18 cellular contexts compared by ENCODE assay signal in the genomic region with DNA sequence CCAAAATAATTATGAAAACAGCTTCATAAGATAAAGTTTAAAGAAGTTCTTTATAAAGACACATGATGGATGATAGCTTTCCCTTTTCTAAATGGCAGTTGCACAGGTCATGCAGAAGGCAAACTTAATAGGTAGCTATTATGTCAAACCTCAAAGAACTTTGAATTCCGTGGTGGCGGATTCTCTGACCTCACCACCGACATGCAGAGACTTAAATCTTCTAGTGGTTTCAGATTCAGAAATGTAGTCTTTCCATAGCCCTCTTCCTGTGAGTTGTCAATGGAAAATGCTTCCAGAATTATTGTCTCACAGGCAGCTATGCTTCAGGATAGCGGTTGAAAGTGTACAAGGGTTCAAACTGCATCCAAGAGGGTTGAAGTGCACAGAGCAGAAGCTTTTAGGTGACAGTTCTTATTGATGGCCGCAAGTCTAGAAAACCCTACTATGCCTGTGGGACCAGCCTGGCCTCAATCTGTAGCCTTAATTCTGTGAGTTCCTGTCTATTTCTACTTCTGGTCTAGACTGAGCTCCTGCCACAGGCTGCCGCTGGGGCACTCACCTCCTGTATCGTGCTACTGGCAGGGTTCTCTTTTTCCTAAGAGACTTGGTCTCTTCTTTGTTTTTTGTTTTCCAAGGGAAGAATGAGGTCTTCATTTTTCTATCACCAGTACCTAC.
DNase-seq lines count a peak whose midpoint lies in the region; ATAC-seq, FAIRE-seq and TF ChIP-seq lines count a peak whose summit lies in the region.
"Had no signal": no experiment of that assay in that cellular context is flagged by ENCODE, and none has a peak within 500 bp of the region (broad histone marks: within the 10 kb centered on the region; RNA-seq: fewer than 3 reads in every experiment).

No MANE protein-coding gene starts in this region.

- H3K4me1 ChIP-seq in astrocyte (ENCODE audit: insufficient read depth, low read length) = peaks cover 13% of the 10 kb centered on the region

- TF ChIP-seq CTCF in astrocyte (IDR thresholded peaks at IDR 0.05; ENCODE audit: insufficient read depth, low read depth, low read length) (no peak), type B pancreatic cell (conservative IDR thresholded peaks at IDR 0.05) (no peak), D721Med (IDR thresholded peaks at IDR 0.05; ENCODE audit: insufficient read depth, missing control alignments) (no peak), HFFc6 (IDR thresholded peaks at IDR 0.05) (no peak)

- peak overlapping the region; percentile 36 for H3K27ac ChIP-seq in astrocyte (ENCODE audit: low read depth, low read length)

- no peak overlapping the region for H2AFZ ChIP-seq in astrocyte (ENCODE audit: low read depth, low read length)

- no peaks in the 10 kb centered on the region for H3K36me3 ChIP-seq in astrocyte (ENCODE audit: insufficient read depth, low read length)

- H3K4me1 Mint-ChIP-seq in activated CD8-positive, alpha-beta memory T cell treated with anti-CD3 and anti-CD28 coated beads, Interleukin-2, amount 10 ng/mL, durations not matched to agents 7 days and 5 days = peaks cover 23% of the 10 kb centered on the region
- H3K4me1 Mint-ChIP-seq in astrocyte (ENCODE audit: low read depth, unreplicated experiment) (peaks cover 36% of the 10 kb centered on the region), type B pancreatic cell (ENCODE audit: unreplicated experiment) (peaks cover 35% of the 10 kb centered on the region), HFFc6 (ENCODE audit: low read depth) (peaks cover 9% of the 10 kb centered on the region)

- no peak overlapping the region for H3K4me3 Mint-ChIP-seq in activated CD8-positive, alpha-beta memory T cell treated with anti-CD3 and anti-CD28 coated beads, Interleukin-2, amount 10 ng/mL, durations not matched to agents 7 days and 5 days
- H3K4me3 Mint-ChIP-seq in astrocyte (ENCODE audit: unreplicated experiment) (no peak overlapping the region), type B pancreatic cell (peak overlapping the region; percentile 76), HFFc6 (no peak overlapping the region)
- H3K4me3 Mint-ChIP-seq: activated naive CD4-positive, alpha-beta T cell treated with anti-CD3 and anti-CD28 coated beads, Interleukin-2, amount 10 ng/mL, durations not matched to agents 7 days and 5 days; CD8-positive, alpha-beta T cell; effector memory CD8-positive, alpha-beta T cell had no signal

- H3K27me3 ChIP-seq in astrocyte (ENCODE audit: insufficient read depth, low read length) = no peaks in the 10 kb centered on the region

- no peaks in the 10 kb centered on the region for H3K79me2 ChIP-seq in astrocyte (ENCODE audit: insufficient read depth, low read length)

- peak overlapping the region; percentile 24 for H3K4me2 ChIP-seq in astrocyte (ENCODE audit: low read length)

- no peak overlapping the region for H3K4me3 ChIP-seq in astrocyte (ENCODE audit: insufficient read depth, low read depth, low read length)

- H3K27me3 Mint-ChIP-seq in activated CD8-positive, alpha-beta memory T cell treated with anti-CD3 and anti-CD28 coated beads, Interleukin-2, amount 10 ng/mL, durations not matched to agents 7 days and 5 days = peaks cover 12% of the 10 kb centered on the region
- H3K27me3 Mint-ChIP-seq in astrocyte (ENCODE audit: low read depth, unreplicated experiment) (no peaks in the 10 kb centered on the region), type B pancreatic cell (no peaks in the 10 kb centered on the region), HFFc6 (ENCODE audit: insufficient read depth) (peaks cover 21% of the 10 kb centered on the region)

- CTCF ChIA-PET in activated CD8-positive, alpha-beta memory T cell treated with anti-CD3 and anti-CD28 coated beads, Interleukin-2, amount 10 ng/mL, durations not matched to agents 7 days and 5 days (lab: Charles Lee) = interaction anchor here (1.2 kb wide), 1 partner anchor 128 kb away, joined by 4 read pairs; no protein-coding TSS in a partner anchor

- DNase-seq in activated CD8-positive, alpha-beta memory T cell treated with anti-CD3 and anti-CD28 coated beads, Interleukin-2, amount 10 ng/mL, durations not matched to agents 7 days and 5 days = no peak
- DNase-seq in activated CD8-positive, alpha-beta memory T cell treated with anti-CD3 and anti-CD28 coated beads for 24 hours = no peak
- DNase-seq in astrocyte (ENCODE audit: low read depth) (peak; percentile 99), glomerular visceral epithelial cell (ENCODE audit: extremely low spot score) (peak; percentile 66), type B pancreatic cell (ENCODE audit: extremely low spot score, unreplicated experiment) (no peak), D721Med (ENCODE audit: insufficient read length, low spot score) (no peak), HFFc6 (no peak)
- DNase-seq: 8988T; activated CD4-positive, CD25-positive, alpha-beta regulatory T cell; activated CD8-positive, alpha-beta memory T cell treated with anti-CD3 and anti-CD28 coated beads, Interleukin-2, amount 50 U/mL, for 48 hours; activated naive CD4-positive, alpha-beta T cell treated with anti-CD3 and anti-CD28 coated beads, Interleukin-2, amount 10 ng/mL, durations not matched to agents 7 days and 5 days; CD8-positive, alpha-beta T cell; effector memory CD8-positive, alpha-beta T cell; glutamatergic neuron; NCI-H446 treated with DMSO at 0.1 percent for 48 hours; substantia nigra had no signal

- H3K9me3 ChIP-seq in astrocyte (ENCODE audit: insufficient read depth, low read depth, low read length) = no peaks in the 10 kb centered on the region

- FAIRE-seq in astrocyte (lab: Jason Lieb, UNC) (no peak), D721Med (lab: Jason Lieb, UNC) (no peak)
- FAIRE-seq: GM12892 had no signal

- H3K36me3 Mint-ChIP-seq in activated CD8-positive, alpha-beta memory T cell treated with anti-CD3 and anti-CD28 coated beads, Interleukin-2, amount 10 ng/mL, durations not matched to agents 7 days and 5 days = no peaks in the 10 kb centered on the region
- H3K36me3 Mint-ChIP-seq in astrocyte (ENCODE audit: low read depth, unreplicated experiment) (no peaks in the 10 kb centered on the region), type B pancreatic cell (no peaks in the 10 kb centered on the region), HFFc6 (ENCODE audit: low read depth) (no peaks in the 10 kb centered on the region)
- H3K36me3 Mint-ChIP-seq: activated naive CD4-positive, alpha-beta T cell treated with anti-CD3 and anti-CD28 coated beads, Interleukin-2, amount 10 ng/mL, durations not matched to agents 7 days and 5 days; CD8-positive, alpha-beta T cell had no signal

- H3K9me3 Mint-ChIP-seq in activated CD8-positive, alpha-beta memory T cell treated with anti-CD3 and anti-CD28 coated beads, Interleukin-2, amount 10 ng/mL, durations not matched to agents 7 days and 5 days (ENCODE audit: low read depth) = no peaks in the 10 kb centered on the region
- H3K9me3 Mint-ChIP-seq in astrocyte (ENCODE audit: unreplicated experiment) (no peaks in the 10 kb centered on the region), type B pancreatic cell (no peaks in the 10 kb centered on the region), HFFc6 (no peaks in the 10 kb centered on the region)
- H3K9me3 Mint-ChIP-seq: activated naive CD4-positive, alpha-beta T cell treated with anti-CD3 and anti-CD28 coated beads, Interleukin-2, amount 10 ng/mL, durations not matched to agents 7 days and 5 days; CD8-positive, alpha-beta T cell; effector memory CD8-positive, alpha-beta T cell had no signal

- ATAC-seq in activated CD8-positive, alpha-beta memory T cell treated with anti-CD3 and anti-CD28 coated beads, Interleukin-2, amount 10 ng/mL, durations not matched to agents 7 days and 5 days = peak; percentile 45
- ATAC-seq in HG02642 (IDR thresholded peaks at IDR 0.05; ENCODE audit: poor library complexity, unreplicated experiment) = no peak
- ATAC-seq: CD8-positive, alpha-beta T cell; effector memory CD8-positive, alpha-beta T cell had no signal

- no peak overlapping the region for H3K9ac ChIP-seq in astrocyte (ENCODE audit: low read length)

- H4K20me1 ChIP-seq in astrocyte (ENCODE audit: insufficient read depth, low read length) = no peaks in the 10 kb centered on the region

- no peak overlapping the region for H3K27ac Mint-ChIP-seq in activated CD8-positive, alpha-beta memory T cell treated with anti-CD3 and anti-CD28 coated beads, Interleukin-2, amount 10 ng/mL, durations not matched to agents 7 days and 5 days
- H3K27ac Mint-ChIP-seq in astrocyte (ENCODE audit: unreplicated experiment) (peak overlapping the region; percentile 92), type B pancreatic cell (peak overlapping the region; percentile 81), HFFc6 (no peak overlapping the region)
- H3K27ac Mint-ChIP-seq: activated naive CD4-positive, alpha-beta T cell treated with anti-CD3 and anti-CD28 coated beads, Interleukin-2, amount 10 ng/mL, durations not matched to agents 7 days and 5 days; CD8-positive, alpha-beta T cell; effector memory CD8-positive, alpha-beta T cell had no signal

Comparison
In these comparisons a context has a peak if more than half of its experiments do, and no peak if none do; other contexts are left out.
1. DNase-seq: peak in astrocyte (single experiment) and glomerular visceral epithelial cell (single experiment); none in activated CD8-positive, alpha-beta memory T cell treated with anti-CD3 and anti-CD28 coated beads, Interleukin-2, amount 10 ng/mL, durations not matched to agents 7 days and 5 days (single experiment), activated CD8-positive, alpha-beta memory T cell treated with anti-CD3 and anti-CD28 coated beads for 24 hours (single experiment), type B pancreatic cell (single experiment), D721Med (single experiment) and HFFc6 (single experiment).
2. H3K27ac Mint-ChIP-seq: peak in astrocyte (single experiment) and type B pancreatic cell (single experiment); none in activated CD8-positive, alpha-beta memory T cell treated with anti-CD3 and anti-CD28 coated beads, Interleukin-2, amount 10 ng/mL, durations not matched to agents 7 days and 5 days (single experiment) and HFFc6 (single experiment).